Comparison of ENCODE assay signal across 8 cellular contexts in the genomic region with DNA sequence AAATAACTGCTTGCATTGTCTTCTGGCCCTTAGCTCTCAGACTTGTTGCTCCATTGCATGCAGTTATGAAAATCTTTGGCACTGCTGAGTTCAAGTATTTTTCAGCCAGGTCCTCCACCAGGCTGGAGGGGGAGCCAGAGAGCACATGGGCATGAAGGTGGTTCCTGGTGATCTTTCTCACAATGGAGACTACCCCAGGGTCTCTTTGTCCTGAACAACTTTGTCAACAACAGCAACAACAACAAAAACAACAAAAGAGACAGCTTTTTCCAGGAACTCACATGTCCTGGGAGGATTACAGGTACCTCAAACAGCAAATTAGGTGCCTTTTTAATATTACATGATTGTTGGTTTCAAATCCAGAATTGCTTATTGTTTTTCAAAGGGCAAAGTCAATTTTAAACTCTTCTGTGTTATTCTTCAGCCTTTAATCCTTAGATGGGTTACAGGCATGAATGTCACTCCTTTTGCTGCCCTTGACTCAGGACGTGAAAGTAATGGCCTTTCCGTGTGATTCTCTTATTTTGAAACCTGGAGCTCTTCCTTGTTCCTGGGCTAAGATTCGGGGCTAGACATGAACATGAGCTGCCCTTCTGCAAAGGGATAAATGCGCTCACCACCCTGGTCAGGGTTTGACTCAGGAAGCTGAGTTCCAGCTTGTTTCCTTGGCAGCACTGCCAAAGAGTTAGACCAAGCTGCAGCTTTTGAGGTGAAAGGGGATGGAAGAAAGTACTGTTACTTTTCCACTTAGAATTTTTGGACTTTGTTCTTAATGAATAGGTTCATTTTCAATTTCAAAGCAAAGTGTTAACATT. TPM values are rescaled to one million over a fixed set of nuclear protein-coding genes. Genes with fewer than 3 reads are reported as not detected.
DNase-seq lines count a peak whose midpoint lies in the region; ATAC-seq and TF ChIP-seq lines count a peak whose summit lies in the region.

No MANE protein-coding gene starts in this region.

- H3K36me3 Mint-ChIP-seq in CD4-positive, alpha-beta memory T cell, result peaks cover 42 to 50% of the 10 kb centered on the region in 2 donors
- H3K36me3 Mint-ChIP-seq in activated B cell treated with CpG ODN at 0.5 μM for 24 hours (ENCODE audit: low read depth), result no peaks in the 10 kb centered on the region
- H3K36me3 Mint-ChIP-seq in stimulated activated memory B cell treated with anti-CD40 and anti-IgM and Interleukin-4, amounts not matched to agents 10 μg/mL and 1 μg/mL and 100 μg/mL, for 72 hours, result peaks cover 18% of the 10 kb centered on the region

- H3K4me1 Mint-ChIP-seq in CD4-positive, alpha-beta memory T cell, result peaks cover 47 to 74% (median 62%) of the 10 kb centered on the region in 4 donors
- peaks cover 47% of the 10 kb centered on the region for H3K4me1 Mint-ChIP-seq in activated B cell treated with CpG ODN at 0.5 μM for 24 hours
- peaks cover 59% of the 10 kb centered on the region for H3K4me1 Mint-ChIP-seq in stimulated activated memory B cell treated with anti-CD40 and anti-IgM and Interleukin-4, amounts not matched to agents 10 μg/mL and 1 μg/mL and 100 μg/mL, for 72 hours

- H3K4me3 Mint-ChIP-seq in CD4-positive, alpha-beta memory T cell, result peak overlapping the region; percentile 90 to 99 (median 94)
- H3K4me3 Mint-ChIP-seq in activated B cell treated with CpG ODN at 0.5 μM for 24 hours, result peak overlapping the region; percentile 74
- H3K4me3 Mint-ChIP-seq in stimulated activated memory B cell treated with anti-CD40 and anti-IgM and Interleukin-4, amounts not matched to agents 10 μg/mL and 1 μg/mL and 100 μg/mL, for 72 hours, result peak overlapping the region; percentile 80

- POLR2A ChIA-PET in CD4-positive, alpha-beta memory T cell (lab: Charles Lee; ENCODE audit: partially characterized antibody), result interaction anchor here (0.6 to 5.7 kb wide), 24 partner anchors 10 to 194 kb away, joined by 3 to 82 read pairs (median 5); no protein-coding TSS in a partner anchor
- POLR2A ChIA-PET in activated B cell treated with CpG ODN at 0.5 μM for 24 hours (lab: Charles Lee), result no interaction called here

- peaks cover 58% of the 10 kb centered on the region for H3K4me1 ChIP-seq in CD4-positive, alpha-beta memory T cell (ENCODE audit: insufficient read depth, low read length)

- H3K4me3 ChIP-seq in CD4-positive, alpha-beta memory T cell (ENCODE audit: low read length in 2 of 2), result peak overlapping the region; percentile 61 to 99
- peak overlapping the region; percentile 80 for H3K4me3 ChIP-seq in coronary artery

- H3K9me3 ChIP-seq in CD4-positive, alpha-beta memory T cell (ENCODE audit: control insufficient read depth in 1 of 2, low read length in 2 of 2), result no peaks in the 10 kb centered on the region

- peak overlapping the region; percentile 93 for H3K27ac ChIP-seq in CD4-positive, alpha-beta memory T cell (ENCODE audit: low read depth, low read length)
- peak overlapping the region in 1 of 2 donors; percentile 67 for H3K27ac ChIP-seq in coronary artery

- H3K27me3 ChIP-seq in CD4-positive, alpha-beta memory T cell (ENCODE audit: insufficient read depth, low read length), result no peaks in the 10 kb centered on the region

- H3K36me3 ChIP-seq in CD4-positive, alpha-beta memory T cell (ENCODE audit: insufficient read depth, low read length), result peaks cover 5% of the 10 kb centered on the region

- H3K9me3 Mint-ChIP-seq in CD4-positive, alpha-beta memory T cell, result peaks cover 0 to 9% (median 0%) of the 10 kb centered on the region in 8 donors
- no peaks in the 10 kb centered on the region for H3K9me3 Mint-ChIP-seq in activated B cell treated with CpG ODN at 0.5 μM for 24 hours
- H3K9me3 Mint-ChIP-seq in stimulated activated memory B cell treated with anti-CD40 and anti-IgM and Interleukin-4, amounts not matched to agents 10 μg/mL and 1 μg/mL and 100 μg/mL, for 72 hours, result no peaks in the 10 kb centered on the region

- peaks cover 0 to 3% of the 10 kb centered on the region in 2 donors for H3K27me3 Mint-ChIP-seq in CD4-positive, alpha-beta memory T cell
- peaks cover 35% of the 10 kb centered on the region for H3K27me3 Mint-ChIP-seq in activated B cell treated with CpG ODN at 0.5 μM for 24 hours
- peaks cover 28% of the 10 kb centered on the region for H3K27me3 Mint-ChIP-seq in stimulated activated memory B cell treated with anti-CD40 and anti-IgM and Interleukin-4, amounts not matched to agents 10 μg/mL and 1 μg/mL and 100 μg/mL, for 72 hours

- no peak for TF ChIP-seq CTCF in activated B cell treated with CpG ODN at 0.5 μM for 24 hours (IDR thresholded peaks at IDR 0.05)
- peak; percentile 47 for TF ChIP-seq CTCF in coronary artery (IDR thresholded peaks at IDR 0.05)

- DNase-seq in CD4-positive, alpha-beta memory T cell, result peak; percentile 73 to 79 (median 76)
- DNase-seq in activated B cell treated with CpG ODN at 0.5 μM for 24 hours (no peak), coronary artery (ENCODE audit: low spot score) (no peak), medulla oblongata (ENCODE audit: extremely low spot score) (peak; percentile 70), DMS153 treated with DMSO at 0.1 percent for 48 hours (lab: John Stamatoyannopoulos, UW; ENCODE audit: unreplicated experiment) (no peak)

- H3K27ac Mint-ChIP-seq in CD4-positive, alpha-beta memory T cell, result peak overlapping the region; percentile 93 to 99 (median 97)
- H3K27ac Mint-ChIP-seq in activated B cell treated with CpG ODN at 0.5 μM for 24 hours, result no peak overlapping the region
- H3K27ac Mint-ChIP-seq in stimulated activated memory B cell treated with anti-CD40 and anti-IgM and Interleukin-4, amounts not matched to agents 10 μg/mL and 1 μg/mL and 100 μg/mL, for 72 hours, result no peak overlapping the region

- no peak for ATAC-seq in activated B cell treated with CpG ODN at 0.5 μM for 24 hours (ENCODE audit: low read depth)
- ATAC-seq in stimulated activated memory B cell treated with anti-CD40 and anti-IgM and Interleukin-4, amounts not matched to agents 10 μg/mL and 1 μg/mL and 100 μg/mL, for 72 hours, result no peak
- ATAC-seq in HG03045 (IDR thresholded peaks at IDR 0.05; ENCODE audit: unreplicated experiment), result no peak

- CTCF ChIA-PET in CD4-positive, alpha-beta memory T cell (lab: Charles Lee; ENCODE audit: partially characterized antibody), result interaction anchor here (0.8 to 5.0 kb wide), 50 partner anchors 10 to 651 kb away, joined by 3 to 82 read pairs (median 5); no protein-coding TSS in a partner anchor
- CTCF ChIA-PET in activated B cell treated with CpG ODN at 0.5 μM for 24 hours (lab: Charles Lee), result interaction anchor here (0.9 to 1.6 kb wide), 5 partner anchors 34 to 209 kb away, joined by 3 to 5 read pairs (median 3); no protein-coding TSS in a partner anchor

- no peak for TF ChIP-seq EP300 in Ishikawa (IDR thresholded peaks at IDR 0.05; ENCODE audit: borderline replicate concordance)

- peak; percentile 51 for TF ChIP-seq RAD21 in Ishikawa (IDR thresholded peaks at IDR 0.05; ENCODE audit: low read depth)

- intact Hi-C loops in CD4-positive, alpha-beta memory T cell (cut with micrococcal nuclease), result loop anchor here (1.0 to 5.0 kb wide), 9 partner anchors 44 to 651 kb away; a partner anchor contains a TSS
- intact Hi-C loops in activated B cell treated with CpG ODN at 0.5 μM for 24 hours (cut with micrococcal nuclease), result loop anchor here (2.0 to 5.0 kb wide), 4 partner anchors 108 to 918 kb away; no protein-coding TSS in a partner anchor

TF ChIP-seq in Ishikawa, 13 proteins besides CTCF, POLR2A, EP300 and RAD21:
- TF ChIP-seq CEBPB (IDR thresholded peaks at IDR 0.05), result no peak
- TF ChIP-seq, protein P1, sequence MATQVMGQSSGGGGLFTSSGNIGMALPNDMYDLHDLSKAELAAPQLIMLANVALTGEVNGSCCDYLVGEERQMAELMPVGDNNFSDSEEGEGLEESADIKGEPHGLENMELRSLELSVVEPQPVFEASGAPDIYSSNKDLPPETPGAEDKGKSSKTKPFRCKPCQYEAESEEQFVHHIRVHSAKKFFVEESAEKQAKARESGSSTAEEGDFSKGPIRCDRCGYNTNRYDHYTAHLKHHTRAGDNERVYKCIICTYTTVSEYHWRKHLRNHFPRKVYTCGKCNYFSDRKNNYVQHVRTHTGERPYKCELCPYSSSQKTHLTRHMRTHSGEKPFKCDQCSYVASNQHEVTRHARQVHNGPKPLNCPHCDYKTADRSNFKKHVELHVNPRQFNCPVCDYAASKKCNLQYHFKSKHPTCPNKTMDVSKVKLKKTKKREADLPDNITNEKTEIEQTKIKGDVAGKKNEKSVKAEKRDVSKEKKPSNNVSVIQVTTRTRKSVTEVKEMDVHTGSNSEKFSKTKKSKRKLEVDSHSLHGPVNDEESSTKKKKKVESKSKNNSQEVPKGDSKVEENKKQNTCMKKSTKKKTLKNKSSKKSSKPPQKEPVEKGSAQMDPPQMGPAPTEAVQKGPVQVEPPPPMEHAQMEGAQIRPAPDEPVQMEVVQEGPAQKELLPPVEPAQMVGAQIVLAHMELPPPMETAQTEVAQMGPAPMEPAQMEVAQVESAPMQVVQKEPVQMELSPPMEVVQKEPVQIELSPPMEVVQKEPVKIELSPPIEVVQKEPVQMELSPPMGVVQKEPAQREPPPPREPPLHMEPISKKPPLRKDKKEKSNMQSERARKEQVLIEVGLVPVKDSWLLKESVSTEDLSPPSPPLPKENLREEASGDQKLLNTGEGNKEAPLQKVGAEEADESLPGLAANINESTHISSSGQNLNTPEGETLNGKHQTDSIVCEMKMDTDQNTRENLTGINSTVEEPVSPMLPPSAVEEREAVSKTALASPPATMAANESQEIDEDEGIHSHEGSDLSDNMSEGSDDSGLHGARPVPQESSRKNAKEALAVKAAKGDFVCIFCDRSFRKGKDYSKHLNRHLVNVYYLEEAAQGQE (IDR thresholded peaks at IDR 0.05; ENCODE audit: low read depth), result no peak
- TF ChIP-seq NFIC (IDR thresholded peaks at IDR 0.05), result no peak
- no peak for TF ChIP-seq TEAD4 (IDR thresholded peaks at IDR 0.05)
- TF ChIP-seq, protein P2, sequence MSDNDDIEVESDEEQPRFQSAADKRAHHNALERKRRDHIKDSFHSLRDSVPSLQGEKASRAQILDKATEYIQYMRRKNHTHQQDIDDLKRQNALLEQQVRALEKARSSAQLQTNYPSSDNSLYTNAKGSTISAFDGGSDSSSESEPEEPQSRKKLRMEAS (IDR thresholded peaks at IDR 0.05), result no peak
- no peak for TF ChIP-seq YY1 (IDR thresholded peaks at IDR 0.05; ENCODE audit: low read depth)
- no peak for TF ChIP-seq CREB1 (IDR thresholded peaks at IDR 0.05; ENCODE audit: low read depth)
- no peak; the same call in 1 of the 2 replicates for TF ChIP-seq FOXM1 (IDR thresholded peaks at IDR 0.05; ENCODE audit: borderline replicate concordance, low read depth)
- no peak for TF ChIP-seq TCF12 (IDR thresholded peaks at IDR 0.05; ENCODE audit: low read depth)

RNA-seq across cellular contexts. Expression of a gene that starts 1.8 kb away (rescaled TPM):
- 100 to 1,000 TPM; 146 to 154 TPM for total RNA-seq in CD4-positive, alpha-beta memory T cell
- polyA plus RNA-seq in CD4-positive, alpha-beta memory T cell, result 100 to 1,000 TPM; 137 to 156 TPM
- total RNA-seq in activated B cell treated with CpG ODN at 0.5 μM for 24 hours, result 2.4 and 2.7 TPM in 2 replicates

Comparison
In these comparisons a context has a peak if more than half of its experiments do, and no peak if none do; other contexts are left out.
1. DNase-seq: peak in CD4-positive, alpha-beta memory T cell (5 of 5) and medulla oblongata (single experiment); none in activated B cell treated with CpG ODN at 0.5 μM for 24 hours (single experiment), coronary artery (single experiment) and DMS153 treated with DMSO at 0.1 percent for 48 hours (single experiment).
2. H3K27ac Mint-ChIP-seq: peak in CD4-positive, alpha-beta memory T cell (7 of 7); none in activated B cell treated with CpG ODN at 0.5 μM for 24 hours (single experiment) and stimulated activated memory B cell treated with anti-CD40 and anti-IgM and Interleukin-4, amounts not matched to agents 10 μg/mL and 1 μg/mL and 100 μg/mL, for 72 hours (single experiment).
3. RNA of a gene that starts 1.8 kb away (total RNA-seq): 146 to 154 TPM in CD4-positive, alpha-beta memory T cell; 2.4 to 2.7 TPM in activated B cell treated with CpG ODN at 0.5 μM for 24 hours; every median in the first group is over 10 times any median in the second.
4. Peak in every context shown above with its lines, with median percentiles within 50 percentile points of each other: H3K4me3 Mint-ChIP-seq.